8 cellular contexts compared by ENCODE assay signal in genomic region chr2:232549655-232550350, GRCh38. TPM values are rescaled to one million over a fixed set of nuclear protein-coding genes. Genes with fewer than 3 reads are reported as not detected.
DNase-seq lines count a peak whose midpoint lies in the region; ATAC-seq and TF ChIP-seq lines count a peak whose summit lies in the region.

No MANE protein-coding gene starts in this region.

- H3K27ac ChIP-seq in heart right ventricle: peak overlapping the region; percentile 74 to 100 (median 98)
- H3K27ac ChIP-seq in left lung: peak overlapping the region; percentile 98 to 99
- H3K27ac ChIP-seq in tibial artery: peak overlapping the region; percentile 94 to 99

- ATAC-seq in heart right ventricle (no peak), Right ventricle myocardium superior (ENCODE audit: poor library complexity) (no peak), left lung (no peak)

- WGBS in heart right ventricle, 2 donors: 40 to 46% methylated on average over 20 of the region's 20 CpGs

- H3K4me3 ChIP-seq in heart right ventricle (peak overlapping the region; percentile 68 to 98 (median 92)), left lung (peak overlapping the region; percentile 77 to 87), tibial artery (peak overlapping the region; percentile 83 to 95)

- peaks cover 6 to 62% (median 25%) of the 10 kb centered on the region in 9 donors for H3K4me1 ChIP-seq in heart right ventricle
- H3K4me1 ChIP-seq in left lung: peaks cover 9 to 54% of the 10 kb centered on the region in 2 donors
- peaks cover 0 to 33% (median 15%) of the 10 kb centered on the region in 4 donors for H3K4me1 ChIP-seq in tibial artery

- H3K9me3 ChIP-seq in heart right ventricle (peaks cover 0 to 16% (median 9%) of the 10 kb centered on the region in 11 donors), left lung (no peaks in the 10 kb centered on the region), tibial artery (no peaks in the 10 kb centered on the region)

- no peak for DNase-seq in heart right ventricle
- no peak for DNase-seq in Right ventricle myocardium superior
- DNase-seq in left lung: no peak
- DNase-seq in tibial artery: no peak
- DNase-seq in ecto neural progenitor cell (ENCODE audit: low spot score): no peak
- DNase-seq in G401 (ENCODE audit: low spot score): no peak
- no peak for DNase-seq in A172 (ENCODE audit: low spot score)

- no peaks in the 10 kb centered on the region for H3K27me3 Mint-ChIP-seq in activated naive CD8-positive, alpha-beta T cell

- H3K27me3 ChIP-seq in heart right ventricle (no peaks in the 10 kb centered on the region), left lung (no peaks in the 10 kb centered on the region), tibial artery (no peaks in the 10 kb centered on the region)

- no peaks in the 10 kb centered on the region for H3K9me3 Mint-ChIP-seq in activated naive CD8-positive, alpha-beta T cell (ENCODE audit: low read depth)

- TF ChIP-seq CTCF in heart right ventricle (IDR thresholded peaks at IDR 0.05) (no peak), left lung (IDR thresholded peaks at IDR 0.05) (no peak), tibial artery (IDR thresholded peaks at IDR 0.05) (no peak)

- intact Hi-C loops in heart right ventricle (cut with DNase I): no loop called here
- intact Hi-C loops in Right ventricle myocardium superior (cut with DNase I): no loop called here
- intact Hi-C loops in left lung (cut with DNase I): no loop called here
- intact Hi-C loops in tibial artery (cut with DNase I; ENCODE audit: low total_unique reads): no loop called here

- H3K36me3 Mint-ChIP-seq in activated naive CD8-positive, alpha-beta T cell: peaks cover 22% of the 10 kb centered on the region

- H3K4me3 Mint-ChIP-seq in activated naive CD8-positive, alpha-beta T cell: peak overlapping the region; percentile 100

- H3K36me3 ChIP-seq in heart right ventricle (peaks cover 0 to 34% (median 3%) of the 10 kb centered on the region in 9 donors), left lung (peaks cover 0 to 8% of the 10 kb centered on the region in 2 donors), tibial artery (peaks cover 0 to 8% (median 6%) of the 10 kb centered on the region in 3 donors)

- H3K4me1 Mint-ChIP-seq in activated naive CD8-positive, alpha-beta T cell (ENCODE audit: low read depth): peaks cover 75% of the 10 kb centered on the region

- peak overlapping the region; percentile 100 for H3K27ac Mint-ChIP-seq in activated naive CD8-positive, alpha-beta T cell

- in situ Hi-C loops in G401 (cut with HindIII; ENCODE audit: low sequenced_read_pairs): no loop called here

RNA-seq across cellular contexts. Expression of gene TIGD1, which starts 0.6 kb away (rescaled TPM):
- 1 to 10 TPM; 1.4 to 2.6 (median 2.0) TPM for total RNA-seq in heart right ventricle
- polyA plus RNA-seq in heart right ventricle: 1 to 10 TPM; 1.6 to 6.9 TPM
- 1.7 TPM for total RNA-seq in Right ventricle myocardium superior
- total RNA-seq in left lung: 1 to 10 TPM; 3.7 to 3.8 TPM
- total RNA-seq in G401 (2014; rRNA removed; shearing (Covaris generic)): 5.2 and 7.4 TPM in 2 replicates
- 11.5 and 11.8 TPM in 2 replicates for total RNA-seq in A172 (2014; rRNA removed; shearing (Covaris generic))

RNA-seq across cellular contexts. Expression of gene EIF4E2, which starts 0.7 kb away (rescaled TPM):
- total RNA-seq in heart right ventricle (10 to 100 TPM; 30.3 to 58.1 (median 37.7) TPM), Right ventricle myocardium superior (41.1 TPM), left lung (10 to 100 TPM; 67.4 to 71.1 TPM)
- polyA plus RNA-seq in heart right ventricle: 10 to 100 TPM; 42.5 to 55.6 TPM
- total RNA-seq in G401 (2014; rRNA removed; shearing (Covaris generic)): 117 and 140 TPM in 2 replicates
- total RNA-seq in A172 (2014; rRNA removed; shearing (Covaris generic)): 122 and 140 TPM in 2 replicates

RNA-seq across cellular contexts. Expression of gene CHRNG, which starts 10.3 kb away (rescaled TPM):
- total RNA-seq in heart right ventricle: not detected
- polyA plus RNA-seq in heart right ventricle: not detected
- total RNA-seq in Right ventricle myocardium superior: not detected
- not detected for total RNA-seq in left lung
- not detected in 2 replicates for total RNA-seq in G401 (2014; rRNA removed; shearing (Covaris generic))
- not detected in 2 replicates for total RNA-seq in A172 (2014; rRNA removed; shearing (Covaris generic))

RNA-seq across cellular contexts. Expression of gene CHRND, which starts 23.8 kb away (rescaled TPM):
- total RNA-seq in heart right ventricle (under 1 TPM in 3 of 10 donors, not detected in 7; 0.12 to 0.57 (median 0.21) TPM), Right ventricle myocardium superior (not detected), left lung (not detected)
- under 1 TPM in 1 of 2 donors, not detected in 1; 0.03 TPM for polyA plus RNA-seq in heart right ventricle
- total RNA-seq in G401 (2014; rRNA removed; shearing (Covaris generic)): not detected in 2 replicates
- not detected in 2 replicates for total RNA-seq in A172 (2014; rRNA removed; shearing (Covaris generic))

RNA-seq across cellular contexts. Expression of gene PRSS56, which starts 29.6 kb away (rescaled TPM):
- total RNA-seq in heart right ventricle: under 1 TPM in 3 of 10 donors, not detected in 7; 0.12 to 0.35 (median 0.23) TPM
- polyA plus RNA-seq in heart right ventricle: under 1 TPM in 1 of 2 donors, not detected in 1; 0.15 TPM
- total RNA-seq in Right ventricle myocardium superior: 0.19 TPM
- total RNA-seq in left lung: not detected
- not detected in 2 replicates for total RNA-seq in G401 (2014; rRNA removed; shearing (Covaris generic))
- not detected in 2 replicates for total RNA-seq in A172 (2014; rRNA removed; shearing (Covaris generic))
